Comparison of ENCODE assay signal across 13 cellular contexts in genomic region chr3:159978353-159978752, GRCh38. TPM values are rescaled to one million over a fixed set of nuclear protein-coding genes. Genes with fewer than 3 reads are reported as not detected.
A peak's percentile ranks its signal among the peaks of the same experiment; 100 is the strongest.
DNase-seq lines count a peak whose midpoint lies in the region; ATAC-seq and TF ChIP-seq lines count a peak whose summit lies in the region.
"Had no signal": no experiment of that assay in that cellular context is flagged by ENCODE, and none has a peak within 500 bp of the region (broad histone marks: within the 10 kb centered on the region; RNA-seq: fewer than 3 reads in every experiment).

No MANE protein-coding gene starts in this region.

- no peak overlapping the region for H3K4me3 ChIP-seq in muscle layer of colon (ENCODE audit: low read depth in 1 of 2, low read length in 2 of 2)
- no peak overlapping the region for H3K4me3 ChIP-seq in ovary
- H3K4me3 ChIP-seq: ascending aorta, GM23248, left lung had no signal

- WGBS in ovary, 3 donors, result 51 to 66% (median 55%) methylated on average over 3 of the region's 3 CpGs

- peak overlapping the region; percentile 39 for H3K27ac ChIP-seq in muscle layer of colon (ENCODE audit: low read depth, low read length)
- H3K27ac ChIP-seq in ovary, result no peak overlapping the region
- H3K27ac ChIP-seq: ascending aorta, GM23248, left lung had no signal

- no peak for TF ChIP-seq POLR2A in ovary (IDR thresholded peaks at IDR 0.05)

- H3K27me3 ChIP-seq in muscle layer of colon (ENCODE audit: control insufficient read depth in 1 of 2, insufficient read depth in 2 of 2, low read length in 2 of 2) (no peaks in the 10 kb centered on the region), ovary (no peaks in the 10 kb centered on the region)
- H3K27me3 ChIP-seq: ascending aorta, left lung had no signal

- ATAC-seq in GM19372 (IDR thresholded peaks at IDR 0.05; ENCODE audit: low read depth, unreplicated experiment) (peak; percentile 77), HG02852 (IDR thresholded peaks at IDR 0.05; ENCODE audit: unreplicated experiment) (peak; percentile 90), HG03575 (IDR thresholded peaks at IDR 0.05; ENCODE audit: extremely low read depth, insufficient number of reproducible peaks, low FRiP score, unreplicated experiment) (peak; percentile 46)
- ATAC-seq: activated CD8-positive, alpha-beta T cell treated with anti-CD3 and anti-CD28 coated beads for 36 hours; left lung had no signal

- no peak for TF ChIP-seq CTCF in ovary (IDR thresholded peaks at IDR 0.05)

- H3K9me3 ChIP-seq in muscle layer of colon (ENCODE audit: low read length) (no peaks in the 10 kb centered on the region), ovary (no peaks in the 10 kb centered on the region)
- H3K9me3 ChIP-seq: ascending aorta had no signal

- no peak overlapping the region for H3K9ac ChIP-seq in muscle layer of colon (ENCODE audit: low read length)
- H3K9ac ChIP-seq: GM23248 had no signal

- TF ChIP-seq EP300 in ovary (IDR thresholded peaks at IDR 0.05), result no peak

- intact Hi-C loops in ovary (cut with DNase I), result no loop called here

- H3K4me1 ChIP-seq in muscle layer of colon (ENCODE audit: insufficient read depth, low read length), result peaks cover 27% of the 10 kb centered on the region
- no peaks in the 10 kb centered on the region for H3K4me1 ChIP-seq in ovary (ENCODE audit: insufficient read depth)
- H3K4me1 ChIP-seq: ascending aorta had no signal

- DNase-seq in hippocampal formation (lab: John Stamatoyannopoulos, UW), result no peak
- no peak for DNase-seq in mucosa of gallbladder (ENCODE audit: low spot score)
- DNase-seq in activated gamma-delta T cell (lab: John Stamatoyannopoulos, UW), result no peak
- no peak for DNase-seq in ovary
- DNase-seq: activated CD8-positive, alpha-beta T cell treated with anti-CD3 and anti-CD28 coated beads for 36 hours; DMS153; GM23248; left lung had no signal

- H3K36me3 ChIP-seq in muscle layer of colon (ENCODE audit: insufficient read depth, low read length) (no peaks in the 10 kb centered on the region), ovary (no peaks in the 10 kb centered on the region)
- H3K36me3 ChIP-seq: ascending aorta, left lung had no signal

RNA-seq across cellular contexts. Expression of gene IL12A, which starts 10.3 kb away (rescaled TPM):
- total RNA-seq in mucosa of gallbladder (0.14 TPM), ovary (1 to 10 TPM in 1 of 7 donors, under 1 TPM in 5, not detected in 1; 0.15 to 6.0 (median 0.63) TPM)
- polyA plus RNA-seq in ovary, result under 1 TPM; 0.33 to 0.37 TPM
- total RNA-seq: activated CD8-positive, alpha-beta T cell treated with anti-CD3 and anti-CD28 coated beads for 36 hours; ascending aorta had no signal
